Comparison of ENCODE assay signal across 1 cellular context in the genomic region with DNA sequence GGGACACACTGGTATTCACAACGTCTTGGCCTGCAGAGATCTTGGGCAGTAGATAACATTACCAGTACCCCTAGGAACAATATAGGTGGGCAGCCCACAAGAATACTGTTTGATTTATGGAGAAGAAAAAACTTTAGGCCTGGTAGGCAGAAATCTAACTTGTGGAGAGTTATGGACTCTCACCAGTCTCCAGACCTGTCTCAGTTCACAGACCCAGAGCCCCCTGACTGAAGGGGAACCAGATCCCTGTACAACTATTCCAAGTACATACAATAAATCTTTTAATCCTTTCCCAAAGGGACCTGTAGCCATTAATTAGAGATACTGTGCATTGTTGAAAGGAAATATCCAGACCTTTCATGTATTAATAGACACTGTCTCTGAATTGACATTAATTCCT.
TF ChIP-seq lines count a peak whose summit lies in the region.

No MANE protein-coding gene starts in this region.

TF ChIP-seq in K562, 482 proteins besides CTCF, POLR2A, EP300 and RAD21 (continued from another document):
- TF ChIP-seq, protein P1, sequence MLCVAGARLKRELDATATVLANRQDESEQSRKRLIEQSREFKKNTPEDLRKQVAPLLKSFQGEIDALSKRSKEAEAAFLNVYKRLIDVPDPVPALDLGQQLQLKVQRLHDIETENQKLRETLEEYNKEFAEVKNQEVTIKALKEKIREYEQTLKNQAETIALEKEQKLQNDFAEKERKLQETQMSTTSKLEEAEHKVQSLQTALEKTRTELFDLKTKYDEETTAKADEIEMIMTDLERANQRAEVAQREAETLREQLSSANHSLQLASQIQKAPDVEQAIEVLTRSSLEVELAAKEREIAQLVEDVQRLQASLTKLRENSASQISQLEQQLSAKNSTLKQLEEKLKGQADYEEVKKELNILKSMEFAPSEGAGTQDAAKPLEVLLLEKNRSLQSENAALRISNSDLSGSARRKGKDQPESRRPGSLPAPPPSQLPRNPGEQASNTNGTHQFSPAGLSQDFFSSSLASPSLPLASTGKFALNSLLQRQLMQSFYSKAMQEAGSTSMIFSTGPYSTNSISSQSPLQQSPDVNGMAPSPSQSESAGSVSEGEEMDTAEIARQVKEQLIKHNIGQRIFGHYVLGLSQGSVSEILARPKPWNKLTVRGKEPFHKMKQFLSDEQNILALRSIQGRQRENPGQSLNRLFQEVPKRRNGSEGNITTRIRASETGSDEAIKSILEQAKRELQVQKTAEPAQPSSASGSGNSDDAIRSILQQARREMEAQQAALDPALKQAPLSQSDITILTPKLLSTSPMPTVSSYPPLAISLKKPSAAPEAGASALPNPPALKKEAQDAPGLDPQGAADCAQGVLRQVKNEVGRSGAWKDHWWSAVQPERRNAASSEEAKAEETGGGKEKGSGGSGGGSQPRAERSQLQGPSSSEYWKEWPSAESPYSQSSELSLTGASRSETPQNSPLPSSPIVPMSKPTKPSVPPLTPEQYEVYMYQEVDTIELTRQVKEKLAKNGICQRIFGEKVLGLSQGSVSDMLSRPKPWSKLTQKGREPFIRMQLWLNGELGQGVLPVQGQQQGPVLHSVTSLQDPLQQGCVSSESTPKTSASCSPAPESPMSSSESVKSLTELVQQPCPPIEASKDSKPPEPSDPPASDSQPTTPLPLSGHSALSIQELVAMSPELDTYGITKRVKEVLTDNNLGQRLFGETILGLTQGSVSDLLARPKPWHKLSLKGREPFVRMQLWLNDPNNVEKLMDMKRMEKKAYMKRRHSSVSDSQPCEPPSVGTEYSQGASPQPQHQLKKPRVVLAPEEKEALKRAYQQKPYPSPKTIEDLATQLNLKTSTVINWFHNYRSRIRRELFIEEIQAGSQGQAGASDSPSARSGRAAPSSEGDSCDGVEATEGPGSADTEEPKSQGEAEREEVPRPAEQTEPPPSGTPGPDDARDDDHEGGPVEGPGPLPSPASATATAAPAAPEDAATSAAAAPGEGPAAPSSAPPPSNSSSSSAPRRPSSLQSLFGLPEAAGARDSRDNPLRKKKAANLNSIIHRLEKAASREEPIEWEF (CRISPR knock-in tag; IDR thresholded peaks at IDR 0.05): no peak
- TF ChIP-seq TCF7 (IDR thresholded peaks at IDR 0.05; ENCODE audit: borderline replicate concordance): no peak
- TF ChIP-seq HNRNPK (IDR thresholded peaks at IDR 0.05; ENCODE audit: low read depth, low read length, poor library complexity, severe bottlenecking): no peak
- TF ChIP-seq NFXL1 (CRISPR knock-in tag; IDR thresholded peaks at IDR 0.05): no peak
TF ChIP-seq in K562: peak in this region for 0.
